In the genomic region with DNA sequence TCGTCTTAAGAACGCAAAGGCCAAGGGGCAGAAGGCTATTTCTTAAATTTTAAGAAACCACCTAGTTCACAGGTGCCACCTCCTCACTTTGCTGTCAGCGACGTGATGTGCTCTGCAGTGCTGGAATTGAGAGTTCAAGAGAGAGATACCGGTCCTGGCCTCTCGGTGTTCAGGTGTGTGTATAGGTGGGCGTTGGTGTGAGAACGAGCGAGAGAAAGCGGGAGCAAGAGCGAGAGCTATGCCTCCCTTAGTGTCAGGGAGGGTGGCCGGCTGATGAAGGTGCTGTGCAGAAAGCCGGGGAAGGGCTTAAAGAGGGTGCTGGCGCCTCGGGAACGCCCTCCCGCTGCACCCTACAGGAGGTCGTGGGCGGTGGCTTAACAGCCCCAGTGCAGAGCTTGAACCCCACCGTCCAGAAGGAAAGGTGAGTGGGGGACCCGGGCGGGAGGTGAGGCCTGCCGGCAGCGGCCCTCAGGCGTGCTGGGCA, we compare ENCODE assay signal across 1 cellular context.
TF ChIP-seq lines count a peak whose summit lies in the region.

No MANE protein-coding gene starts in this region.

TF ChIP-seq in GM12878, 131 proteins besides CTCF, POLR2A, EP300 and RAD21 (continued from another document):
- TF ChIP-seq, protein P1, sequence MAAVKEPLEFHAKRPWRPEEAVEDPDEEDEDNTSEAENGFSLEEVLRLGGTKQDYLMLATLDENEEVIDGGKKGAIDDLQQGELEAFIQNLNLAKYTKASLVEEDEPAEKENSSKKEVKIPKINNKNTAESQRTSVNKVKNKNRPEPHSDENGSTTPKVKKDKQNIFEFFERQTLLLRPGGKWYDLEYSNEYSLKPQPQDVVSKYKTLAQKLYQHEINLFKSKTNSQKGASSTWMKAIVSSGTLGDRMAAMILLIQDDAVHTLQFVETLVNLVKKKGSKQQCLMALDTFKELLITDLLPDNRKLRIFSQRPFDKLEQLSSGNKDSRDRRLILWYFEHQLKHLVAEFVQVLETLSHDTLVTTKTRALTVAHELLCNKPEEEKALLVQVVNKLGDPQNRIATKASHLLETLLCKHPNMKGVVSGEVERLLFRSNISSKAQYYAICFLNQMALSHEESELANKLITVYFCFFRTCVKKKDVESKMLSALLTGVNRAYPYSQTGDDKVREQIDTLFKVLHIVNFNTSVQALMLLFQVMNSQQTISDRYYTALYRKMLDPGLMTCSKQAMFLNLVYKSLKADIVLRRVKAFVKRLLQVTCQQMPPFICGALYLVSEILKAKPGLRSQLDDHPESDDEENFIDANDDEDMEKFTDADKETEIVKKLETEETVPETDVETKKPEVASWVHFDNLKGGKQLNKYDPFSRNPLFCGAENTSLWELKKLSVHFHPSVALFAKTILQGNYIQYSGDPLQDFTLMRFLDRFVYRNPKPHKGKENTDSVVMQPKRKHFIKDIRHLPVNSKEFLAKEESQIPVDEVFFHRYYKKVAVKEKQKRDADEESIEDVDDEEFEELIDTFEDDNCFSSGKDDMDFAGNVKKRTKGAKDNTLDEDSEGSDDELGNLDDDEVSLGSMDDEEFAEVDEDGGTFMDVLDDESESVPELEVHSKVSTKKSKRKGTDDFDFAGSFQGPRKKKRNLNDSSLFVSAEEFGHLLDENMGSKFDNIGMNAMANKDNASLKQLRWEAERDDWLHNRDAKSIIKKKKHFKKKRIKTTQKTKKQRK (IDR thresholded peaks at IDR 0.05; ENCODE audit: low read depth, low read length): no peak
- TF ChIP-seq, protein P2, sequence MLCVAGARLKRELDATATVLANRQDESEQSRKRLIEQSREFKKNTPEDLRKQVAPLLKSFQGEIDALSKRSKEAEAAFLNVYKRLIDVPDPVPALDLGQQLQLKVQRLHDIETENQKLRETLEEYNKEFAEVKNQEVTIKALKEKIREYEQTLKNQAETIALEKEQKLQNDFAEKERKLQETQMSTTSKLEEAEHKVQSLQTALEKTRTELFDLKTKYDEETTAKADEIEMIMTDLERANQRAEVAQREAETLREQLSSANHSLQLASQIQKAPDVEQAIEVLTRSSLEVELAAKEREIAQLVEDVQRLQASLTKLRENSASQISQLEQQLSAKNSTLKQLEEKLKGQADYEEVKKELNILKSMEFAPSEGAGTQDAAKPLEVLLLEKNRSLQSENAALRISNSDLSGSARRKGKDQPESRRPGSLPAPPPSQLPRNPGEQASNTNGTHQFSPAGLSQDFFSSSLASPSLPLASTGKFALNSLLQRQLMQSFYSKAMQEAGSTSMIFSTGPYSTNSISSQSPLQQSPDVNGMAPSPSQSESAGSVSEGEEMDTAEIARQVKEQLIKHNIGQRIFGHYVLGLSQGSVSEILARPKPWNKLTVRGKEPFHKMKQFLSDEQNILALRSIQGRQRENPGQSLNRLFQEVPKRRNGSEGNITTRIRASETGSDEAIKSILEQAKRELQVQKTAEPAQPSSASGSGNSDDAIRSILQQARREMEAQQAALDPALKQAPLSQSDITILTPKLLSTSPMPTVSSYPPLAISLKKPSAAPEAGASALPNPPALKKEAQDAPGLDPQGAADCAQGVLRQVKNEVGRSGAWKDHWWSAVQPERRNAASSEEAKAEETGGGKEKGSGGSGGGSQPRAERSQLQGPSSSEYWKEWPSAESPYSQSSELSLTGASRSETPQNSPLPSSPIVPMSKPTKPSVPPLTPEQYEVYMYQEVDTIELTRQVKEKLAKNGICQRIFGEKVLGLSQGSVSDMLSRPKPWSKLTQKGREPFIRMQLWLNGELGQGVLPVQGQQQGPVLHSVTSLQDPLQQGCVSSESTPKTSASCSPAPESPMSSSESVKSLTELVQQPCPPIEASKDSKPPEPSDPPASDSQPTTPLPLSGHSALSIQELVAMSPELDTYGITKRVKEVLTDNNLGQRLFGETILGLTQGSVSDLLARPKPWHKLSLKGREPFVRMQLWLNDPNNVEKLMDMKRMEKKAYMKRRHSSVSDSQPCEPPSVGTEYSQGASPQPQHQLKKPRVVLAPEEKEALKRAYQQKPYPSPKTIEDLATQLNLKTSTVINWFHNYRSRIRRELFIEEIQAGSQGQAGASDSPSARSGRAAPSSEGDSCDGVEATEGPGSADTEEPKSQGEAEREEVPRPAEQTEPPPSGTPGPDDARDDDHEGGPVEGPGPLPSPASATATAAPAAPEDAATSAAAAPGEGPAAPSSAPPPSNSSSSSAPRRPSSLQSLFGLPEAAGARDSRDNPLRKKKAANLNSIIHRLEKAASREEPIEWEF (IDR thresholded peaks at IDR 0.05; ENCODE audit: insufficient replicate concordance, low read depth, low read length): no peak
- no peak for TF ChIP-seq NR2C2 (IDR thresholded peaks at IDR 0.05; ENCODE audit: borderline replicate concordance, control insufficient read depth, insufficient read length, low read depth)
- no peak for TF ChIP-seq ZNF622 (IDR thresholded peaks at IDR 0.05)
- TF ChIP-seq SUPT20H (IDR thresholded peaks at IDR 0.05; ENCODE audit: borderline replicate concordance, control insufficient read depth, low read depth, low read length): no peak
- no peak for TF ChIP-seq MXI1 (IDR thresholded peaks at IDR 0.05; ENCODE audit: low read depth, low read length)
- TF ChIP-seq ATF7 (IDR thresholded peaks at IDR 0.05; ENCODE audit: low read depth): no peak
- TF ChIP-seq, protein P3, sequence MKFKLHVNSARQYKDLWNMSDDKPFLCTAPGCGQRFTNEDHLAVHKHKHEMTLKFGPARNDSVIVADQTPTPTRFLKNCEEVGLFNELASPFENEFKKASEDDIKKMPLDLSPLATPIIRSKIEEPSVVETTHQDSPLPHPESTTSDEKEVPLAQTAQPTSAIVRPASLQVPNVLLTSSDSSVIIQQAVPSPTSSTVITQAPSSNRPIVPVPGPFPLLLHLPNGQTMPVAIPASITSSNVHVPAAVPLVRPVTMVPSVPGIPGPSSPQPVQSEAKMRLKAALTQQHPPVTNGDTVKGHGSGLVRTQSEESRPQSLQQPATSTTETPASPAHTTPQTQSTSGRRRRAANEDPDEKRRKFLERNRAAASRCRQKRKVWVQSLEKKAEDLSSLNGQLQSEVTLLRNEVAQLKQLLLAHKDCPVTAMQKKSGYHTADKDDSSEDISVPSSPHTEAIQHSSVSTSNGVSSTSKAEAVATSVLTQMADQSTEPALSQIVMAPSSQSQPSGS (IDR thresholded peaks at IDR 0.05; ENCODE audit: low read length): no peak
- TF ChIP-seq GABPA (IDR thresholded peaks at IDR 0.05; ENCODE audit: low read depth): no peak
- TF ChIP-seq, protein P4, sequence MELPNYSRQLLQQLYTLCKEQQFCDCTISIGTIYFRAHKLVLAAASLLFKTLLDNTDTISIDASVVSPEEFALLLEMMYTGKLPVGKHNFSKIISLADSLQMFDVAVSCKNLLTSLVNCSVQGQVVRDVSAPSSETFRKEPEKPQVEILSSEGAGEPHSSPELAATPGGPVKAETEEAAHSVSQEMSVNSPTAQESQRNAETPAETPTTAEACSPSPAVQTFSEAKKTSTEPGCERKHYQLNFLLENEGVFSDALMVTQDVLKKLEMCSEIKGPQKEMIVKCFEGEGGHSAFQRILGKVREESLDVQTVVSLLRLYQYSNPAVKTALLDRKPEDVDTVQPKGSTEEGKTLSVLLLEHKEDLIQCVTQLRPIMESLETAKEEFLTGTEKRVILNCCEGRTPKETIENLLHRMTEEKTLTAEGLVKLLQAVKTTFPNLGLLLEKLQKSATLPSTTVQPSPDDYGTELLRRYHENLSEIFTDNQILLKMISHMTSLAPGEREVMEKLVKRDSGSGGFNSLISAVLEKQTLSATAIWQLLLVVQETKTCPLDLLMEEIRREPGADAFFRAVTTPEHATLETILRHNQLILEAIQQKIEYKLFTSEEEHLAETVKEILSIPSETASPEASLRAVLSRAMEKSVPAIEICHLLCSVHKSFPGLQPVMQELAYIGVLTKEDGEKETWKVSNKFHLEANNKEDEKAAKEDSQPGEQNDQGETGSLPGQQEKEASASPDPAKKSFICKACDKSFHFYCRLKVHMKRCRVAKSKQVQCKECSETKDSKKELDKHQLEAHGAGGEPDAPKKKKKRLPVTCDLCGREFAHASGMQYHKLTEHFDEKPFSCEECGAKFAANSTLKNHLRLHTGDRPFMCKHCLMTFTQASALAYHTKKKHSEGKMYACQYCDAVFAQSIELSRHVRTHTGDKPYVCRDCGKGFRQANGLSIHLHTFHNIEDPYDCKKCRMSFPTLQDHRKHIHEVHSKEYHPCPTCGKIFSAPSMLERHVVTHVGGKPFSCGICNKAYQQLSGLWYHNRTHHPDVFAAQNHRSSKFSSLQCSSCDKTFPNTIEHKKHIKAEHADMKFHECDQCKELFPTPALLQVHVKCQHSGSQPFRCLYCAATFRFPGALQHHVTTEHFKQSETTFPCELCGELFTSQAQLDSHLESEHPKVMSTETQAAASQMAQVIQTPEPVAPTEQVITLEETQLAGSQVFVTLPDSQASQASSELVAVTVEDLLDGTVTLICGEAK (IDR thresholded peaks at IDR 0.05; ENCODE audit: borderline replicate concordance): no peak
